8 cellular contexts compared by ENCODE assay signal in genomic region chr9:127877566-127877998, GRCh38. TPM values are rescaled to one million over a fixed set of nuclear protein-coding genes. Genes with fewer than 3 reads are reported as not detected.
DNase-seq lines count a peak whose midpoint lies in the region; ATAC-seq and TF ChIP-seq lines count a peak whose summit lies in the region.

Gene AK1 (minus strand): TSS chr9:127877675. CDS start chr9:127874617, 3,058 bp downstream.

- 2% methylated on average over 33 of the region's 44 CpGs for WGBS in mesenchymal stem cell
- WGBS in testis, 2 donors: 0% methylated on average over 6 to 39 of the region's 44 CpGs

- peak within 1 kb of the TSS; percentile 86 for H2BK120ac ChIP-seq in mesenchymal stem cell (ENCODE audit: low read depth, low read length)

- H3K27ac ChIP-seq in SK-N-MC (no peak within 1 kb of the TSS), mesenchymal stem cell (ENCODE audit: low read length, poor library complexity, severe bottlenecking) (no peak within 1 kb of the TSS), testis (peak within 1 kb of the TSS; percentile 24 to 35)

- no peak for TF ChIP-seq CTCF in AG09309 (IDR thresholded peaks at IDR 0.05; ENCODE audit: control insufficient read depth, insufficient read depth, low read depth, low read length, missing control alignments)
- no peak for TF ChIP-seq CTCF in epithelial cell of esophagus (IDR thresholded peaks at IDR 0.05; ENCODE audit: insufficient read depth, low read depth, low read length, missing control alignments)
- TF ChIP-seq CTCF in testis (IDR thresholded peaks at IDR 0.05): no peak

- H3K27me3 ChIP-seq in mesenchymal stem cell (ENCODE audit: control insufficient read depth in 1 of 2, insufficient read depth in 1 of 2, low read length in 2 of 2) (no peaks in the 10 kb centered on the region), testis (no peaks in the 10 kb centered on the region)

- H3K4me2 ChIP-seq in mesenchymal stem cell (ENCODE audit: low read length, poor library complexity, severe bottlenecking): peak within 1 kb of the TSS; percentile 93

- H2AFZ ChIP-seq in mesenchymal stem cell (ENCODE audit: low read depth, low read length): peak within 1 kb of the TSS; percentile 87

- H3K9me3 ChIP-seq in SK-N-MC (ENCODE audit: low read depth, low read length) (no peaks in the 10 kb centered on the region), mesenchymal stem cell (ENCODE audit: control insufficient read depth, low read length) (no peaks in the 10 kb centered on the region), testis (no peaks in the 10 kb centered on the region)

- intact Hi-C loops in testis (cut with DNase I; ENCODE audit: low total_unique reads): loop anchor here (10.0 kb wide), 1 partner anchor 143 kb away; the partner anchor contains the start of gene TOR2A

- no peak for DNase-seq in AG09309 (ENCODE audit: low read depth)
- peak; percentile 62 for DNase-seq in HT-29 (ENCODE audit: low spot score)
- DNase-seq in SK-N-MC (ENCODE audit: low read depth, low spot score): no peak
- peak; percentile 55 for DNase-seq in epithelial cell of esophagus (ENCODE audit: low read depth)
- peak; percentile 74 for DNase-seq in mesenchymal stem cell
- peak; percentile 92 for DNase-seq in testis
- no peak for DNase-seq in stimulated activated naive CD4-positive, alpha-beta T cell treated with Interleukin-2 at 50 U/mL for 16 hours (lab: John Stamatoyannopoulos, UW)

- H2BK15ac ChIP-seq in mesenchymal stem cell (ENCODE audit: low read depth, poor library complexity, severe bottlenecking): peak within 1 kb of the TSS; percentile 88

- peak within 1 kb of the TSS; percentile 57 for H2AK5ac ChIP-seq in mesenchymal stem cell (ENCODE audit: low read length, severe bottlenecking)

- H3K14ac ChIP-seq in mesenchymal stem cell (ENCODE audit: low read length in 2 of 2): peak within 1 kb of the TSS; percentile 43 to 56

- H3K36me3 ChIP-seq in SK-N-MC (ENCODE audit: insufficient read depth, low read length) (no peaks in the 10 kb centered on the region), mesenchymal stem cell (ENCODE audit: control insufficient read depth in 1 of 2, insufficient read depth in 2 of 2, low read depth in 1 of 2, low read length in 2 of 2) (peaks cover 16 to 21% of the 10 kb centered on the region in 2 experiments), testis (ENCODE audit: low read depth, missing control alignments) (no peaks in the 10 kb centered on the region)

- ATAC-seq in HG03442 (IDR thresholded peaks at IDR 0.05; ENCODE audit: unreplicated experiment): no peak

- H3K4me1 ChIP-seq in mesenchymal stem cell (ENCODE audit: control insufficient read depth, insufficient read depth, low read depth, low read length): peaks cover 44% of the 10 kb centered on the region
- peaks cover 46% of the 10 kb centered on the region for H3K4me1 ChIP-seq in testis

- H4K8ac ChIP-seq in mesenchymal stem cell (ENCODE audit: low read length): peak within 1 kb of the TSS; percentile 88

- peak within 1 kb of the TSS; percentile 94 for H3K4ac ChIP-seq in mesenchymal stem cell (ENCODE audit: low read depth in 1 of 2, low read length in 2 of 2)

- H2BK5ac ChIP-seq in mesenchymal stem cell (ENCODE audit: low read depth, low read length, poor library complexity, severe bottlenecking): no peak within 1 kb of the TSS

- peak within 1 kb of the TSS; percentile 80 to 94 for H3K18ac ChIP-seq in mesenchymal stem cell (ENCODE audit: low read depth in 1 of 2, low read length in 2 of 2)

- H2BK12ac ChIP-seq in mesenchymal stem cell (ENCODE audit: low read length in 2 of 2): peak within 1 kb of the TSS; percentile 79 to 85

- peak within 1 kb of the TSS; percentile 82 for H3K9ac ChIP-seq in SK-N-MC (ENCODE audit: insufficient read length)
- peak within 1 kb of the TSS; percentile 93 for H3K9ac ChIP-seq in mesenchymal stem cell (ENCODE audit: low read length)

- H3K23ac ChIP-seq in mesenchymal stem cell (ENCODE audit: low read length in 2 of 2): peak within 1 kb of the TSS in 1 of 2 experiments; percentile 63

- peak within 1 kb of the TSS; percentile 96 for H4K91ac ChIP-seq in mesenchymal stem cell (ENCODE audit: low read length)

- H3K4me3 ChIP-seq in AG09309 (ENCODE audit: control insufficient read depth, low read depth, low read length) (peak within 1 kb of the TSS; percentile 59), SK-N-MC (peak within 1 kb of the TSS; percentile 82), epithelial cell of esophagus (ENCODE audit: low read length) (peak within 1 kb of the TSS; percentile 57), mesenchymal stem cell (ENCODE audit: insufficient read depth in 1 of 2, low read depth in 1 of 2, low read length in 2 of 2) (peak within 1 kb of the TSS; percentile 57 to 90), testis (peak within 1 kb of the TSS; percentile 62 to 74)

- H3K79me1 ChIP-seq in mesenchymal stem cell (replicated peaks; ENCODE audit: low read length, poor library complexity, severe bottlenecking): peaks cover 19% of the 10 kb centered on the region

- TF ChIP-seq POLR2A in testis (IDR thresholded peaks at IDR 0.05): peak; percentile 26

RNA-seq across cellular contexts. Expression of gene AK1, which starts in this region (rescaled TPM):
- total RNA-seq in HT-29 (2014; rRNA removed; shearing (Covaris generic)): 85.0 and 101 TPM in 2 replicates
- polyA plus RNA-seq in mesenchymal stem cell (2013, experiment 1 of 2): 127 TPM
- polyA plus RNA-seq in mesenchymal stem cell (2013, experiment 2 of 2): 132 TPM
- 100 to 1,000 TPM in 1 of 2 donors, 10 to 100 TPM in 1; 86.7 to 103 TPM for total RNA-seq in testis
- polyA plus RNA-seq in testis (ENCODE audit: insufficient read depth, low read depth, low replicate concordance): 154 TPM

Comparison
In these comparisons a context has a peak if more than half of its experiments do, and no peak if none do; other contexts are left out.
1. DNase-seq: peak in HT-29 (single experiment), epithelial cell of esophagus (single experiment), mesenchymal stem cell (single experiment) and testis (single experiment); none in AG09309 (single experiment), SK-N-MC (single experiment) and stimulated activated naive CD4-positive, alpha-beta T cell treated with Interleukin-2 at 50 U/mL for 16 hours (single experiment).
2. H3K27ac ChIP-seq: peak in testis (2 of 2); none in SK-N-MC (single experiment) and mesenchymal stem cell (single experiment).
3. Peak in every context shown above with its lines, with median percentiles within 50 percentile points of each other: H3K4me3 ChIP-seq.